8 cellular contexts compared by ENCODE assay signal in genomic region chr4:138870739-138871633, GRCh38.
DNase-seq lines count a peak whose midpoint lies in the region; ATAC-seq, FAIRE-seq and TF ChIP-seq lines count a peak whose summit lies in the region.

No MANE protein-coding gene starts in this region.

- no peak for TF ChIP-seq POLR2A in GM12892 (IDR thresholded peaks at IDR 0.05; ENCODE audit: low read depth, low read length)

- ATAC-seq in HG02973 (IDR thresholded peaks at IDR 0.05; ENCODE audit: unreplicated experiment), result peak; percentile 72

- DNase-seq in A172 (ENCODE audit: low spot score) (peak; percentile 76), GM12892 (ENCODE audit: insufficient read length) (peak; percentile 24), NCI-H2029 (lab: John Stamatoyannopoulos, UW) (peak; percentile 49), T1000 (lab: John Stamatoyannopoulos, UW) (peak; percentile 37), brain pericyte (ENCODE audit: low read depth, low spot score) (peak; percentile 39), iris pigment epithelial cell (ENCODE audit: low read depth) (peak; percentile 68)
- DNase-seq in stimulated activated CD4-positive, alpha-beta T cell treated with anti-CD3 and anti-CD28 coated beads, Interleukin-15, amount 100 ng/mL, for 48 hours (ENCODE audit: low read depth in 2 of 2), result peak; percentile 10 to 26

- FAIRE-seq in GM12892 (lab: Jason Lieb, UNC), result no peak

Comparison
In these comparisons a context has a peak if more than half of its experiments do, and no peak if none do; other contexts are left out.
1. Peak in every context shown above with its lines: DNase-seq and ATAC-seq.
2. DNase-seq: peak in every context shown above with its lines; median percentile 76 in A172; 68 in iris pigment epithelial cell; 49 in NCI-H2029; 39 in brain pericyte; 37 in T1000; 24 in GM12892; 18 in stimulated activated CD4-positive, alpha-beta T cell treated with anti-CD3 and anti-CD28 coated beads, Interleukin-15, amount 100 ng/mL, for 48 hours.